12 cellular contexts compared by ENCODE assay signal in the genomic region with DNA sequence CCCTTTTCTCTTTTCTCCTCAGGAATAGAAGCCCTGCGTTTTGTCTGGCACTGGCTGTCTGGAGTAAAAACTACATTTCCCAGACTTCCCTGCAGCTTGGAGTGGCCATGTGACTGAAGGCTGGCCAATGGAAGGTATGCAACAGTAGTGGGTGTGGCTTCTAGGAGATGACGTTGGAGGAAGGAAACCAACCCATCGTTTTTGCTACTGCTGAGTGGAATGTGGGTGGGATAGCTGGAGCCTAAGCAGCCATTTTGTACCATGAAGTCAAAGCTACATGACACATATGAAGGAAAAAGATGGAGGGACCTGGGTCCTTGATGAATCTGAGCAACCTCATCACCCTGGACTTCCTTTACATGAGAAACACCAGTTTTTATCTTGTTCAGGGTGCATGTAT. TPM values are rescaled to one million over a fixed set of nuclear protein-coding genes. Genes with fewer than 3 reads are reported as not detected.
DNase-seq lines count a peak whose midpoint lies in the region; ATAC-seq and TF ChIP-seq lines count a peak whose summit lies in the region.
"Had no signal": no experiment of that assay in that cellular context is flagged by ENCODE, and none has a peak within 500 bp of the region (broad histone marks: within the 10 kb centered on the region; RNA-seq: fewer than 3 reads in every experiment).

No MANE protein-coding gene starts in this region.

- DNase-seq in EL (peak; percentile 45), WERI-Rb-1 (peak; percentile 43), iris pigment epithelial cell (ENCODE audit: low read depth) (peak; percentile 54), superior temporal gyrus (ENCODE audit: extremely low spot score) (no peak)
- DNase-seq in Jurkat, Clone E6-1 (ENCODE audit: low read depth, low spot score), result peak; percentile 24
- DNase-seq: activated naive CD4-positive, alpha-beta T cell treated with anti-CD3 and anti-CD28 coated beads, Interleukin-2, amount 50 U/mL, for 16 hours; NCI-H146 had no signal

- no peak overlapping the region for H3K27ac ChIP-seq in WERI-Rb-1

- TF ChIP-seq CTCF in WERI-Rb-1 (IDR thresholded peaks at IDR 0.05; ENCODE audit: low read depth, low read length), result no peak

- H3K36me3 ChIP-seq in WERI-Rb-1, result no peaks in the 10 kb centered on the region

- peaks cover 5% of the 10 kb centered on the region for H3K27me3 ChIP-seq in WERI-Rb-1 (ENCODE audit: insufficient read depth, low read depth, severe bottlenecking)

- H3K4me3 ChIP-seq in Jurkat, Clone E6-1 (ENCODE audit: low read length), result no peak overlapping the region
- no peak overlapping the region for H3K4me3 ChIP-seq in WERI-Rb-1 (ENCODE audit: low read depth, low read length)
- H3K4me3 ChIP-seq: lung, smooth muscle cell had no signal

- ATAC-seq in HG02840 (IDR thresholded peaks at IDR 0.05; ENCODE audit: low FRiP score, unreplicated experiment) (no peak), GM18502 (IDR thresholded peaks at IDR 0.05; ENCODE audit: poor library complexity, unreplicated experiment) (no peak), HG02623 (IDR thresholded peaks at IDR 0.05; ENCODE audit: unreplicated experiment) (no peak)

- H3K9me3 ChIP-seq in WERI-Rb-1 (ENCODE audit: severe bottlenecking), result no peaks in the 10 kb centered on the region

RNA-seq across cellular contexts. Expression of gene FGF3, which starts 19.6 kb away (rescaled TPM):
- polyA plus RNA-seq in Jurkat, Clone E6-1 (2012; ENCODE audit: insufficient read depth, insufficient read length), result not detected
- polyA plus RNA-seq: lung, smooth muscle cell had no signal

RNA-seq across cellular contexts. Expression of gene FGF4, which starts 24.4 kb away (rescaled TPM):
- polyA plus RNA-seq in Jurkat, Clone E6-1 (2012; ENCODE audit: insufficient read depth, insufficient read length), result not detected
- polyA plus RNA-seq: lung, smooth muscle cell had no signal
